In the genomic region with DNA sequence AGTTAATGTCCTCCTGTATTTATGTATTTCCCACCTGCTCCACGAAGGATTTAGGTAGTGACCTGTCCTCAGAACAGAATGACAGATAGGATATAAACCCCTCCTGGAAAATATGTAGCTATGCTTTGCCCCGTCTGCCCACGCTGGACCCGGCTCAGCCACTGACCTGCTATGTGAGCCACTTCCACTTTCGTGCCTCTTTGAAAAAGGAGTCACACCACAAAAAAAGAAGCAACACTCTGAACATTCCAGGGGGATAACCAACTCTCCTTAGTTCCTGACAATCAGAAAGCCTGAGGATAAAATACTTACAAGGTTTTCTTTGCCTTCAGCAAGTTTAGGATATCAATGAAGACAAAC, we compare ENCODE assay signal across 10 cellular contexts. TPM values are rescaled to one million over a fixed set of nuclear protein-coding genes. Genes with fewer than 3 reads are reported as not detected.
DNase-seq lines count a peak whose midpoint lies in the region; ATAC-seq and TF ChIP-seq lines count a peak whose summit lies in the region.
"Had no signal": no experiment of that assay in that cellular context is flagged by ENCODE, and none has a peak within 500 bp of the region (broad histone marks: within the 10 kb centered on the region; RNA-seq: fewer than 3 reads in every experiment).

No MANE protein-coding gene starts in this region.

- H3K18ac ChIP-seq in trophoblast cell (ENCODE audit: low read length): no peak overlapping the region

- no peak overlapping the region for H4K91ac ChIP-seq in trophoblast cell (ENCODE audit: low read depth, low read length)

- H3K4me3 ChIP-seq in PC-3 (ENCODE audit: low read length) (peak overlapping the region; percentile 54), esophagus muscularis mucosa (peak overlapping the region in 2 of 4 donors; percentile 1 to 34), trophoblast cell (ENCODE audit: low read depth, low read length) (no peak overlapping the region)

- H2BK5ac ChIP-seq in trophoblast cell (ENCODE audit: low read depth, low read length, poor library complexity): no peak overlapping the region

- no peak overlapping the region for H2BK120ac ChIP-seq in trophoblast cell (ENCODE audit: insufficient read depth, low read length, poor library complexity)

- H2AK5ac ChIP-seq in trophoblast cell (ENCODE audit: low read length): no peak overlapping the region

- ATAC-seq in PC-3: peak; percentile 28
- no peak for ATAC-seq in GM21576 (IDR thresholded peaks at IDR 0.05; ENCODE audit: unreplicated experiment)
- no peak for ATAC-seq in HG03095 (IDR thresholded peaks at IDR 0.05; ENCODE audit: unreplicated experiment)
- ATAC-seq in HG03432 (IDR thresholded peaks at IDR 0.05; ENCODE audit: unreplicated experiment): no peak

- peak overlapping the region; percentile 23; the same call in 1 of the 2 replicates for H2AFZ ChIP-seq in PC-3 (ENCODE audit: low read length)
- H2AFZ ChIP-seq in trophoblast cell (ENCODE audit: insufficient read depth, low read length, poor library complexity): no peak overlapping the region

- H3K9me3 ChIP-seq in PC-3 (ENCODE audit: low read length): no peaks in the 10 kb centered on the region
- no peaks in the 10 kb centered on the region for H3K9me3 ChIP-seq in esophagus muscularis mucosa
- no peaks in the 10 kb centered on the region for H3K9me3 ChIP-seq in trophoblast cell (ENCODE audit: insufficient read depth, low read depth, low read length)

- no peak for TF ChIP-seq POLR2A in esophagus muscularis mucosa (IDR thresholded peaks at IDR 0.05; ENCODE audit: low read depth)

- no peaks in the 10 kb centered on the region for H3K36me3 ChIP-seq in PC-3 (ENCODE audit: low read depth, low read length)
- H3K36me3 ChIP-seq in esophagus muscularis mucosa: no peaks in the 10 kb centered on the region
- H3K36me3 ChIP-seq in trophoblast cell (ENCODE audit: control insufficient read depth in 1 of 2, insufficient read depth in 2 of 2, low read length in 2 of 2): no peaks in the 10 kb centered on the region

- H3K4me1 ChIP-seq in PC-3 (ENCODE audit: insufficient read depth, low read length) (peaks cover 41% of the 10 kb centered on the region), esophagus muscularis mucosa (peaks cover 40 to 64% (median 51%) of the 10 kb centered on the region in 4 donors), trophoblast cell (ENCODE audit: control insufficient read depth in 1 of 2, insufficient read depth in 2 of 2, low read length in 2 of 2) (peaks cover 17 to 36% of the 10 kb centered on the region in 2 experiments)

- TF ChIP-seq CTCF in PC-3 (conservative IDR thresholded peaks at IDR 0.05; ENCODE audit: low read depth, low read length): no peak
- TF ChIP-seq CTCF in esophagus muscularis mucosa (IDR thresholded peaks at IDR 0.05): no peak

- WGBS in esophagus muscularis mucosa: 29% methylated on average over 5 of the region's 5 CpGs
- WGBS in trophoblast cell (ENCODE audit: extremely low coverage, insufficient coverage, insufficient read length): no CpG with 5 or more reads among the region's 5 CpGs

- H4K20me1 ChIP-seq in PC-3 (ENCODE audit: low read length): no peaks in the 10 kb centered on the region

- no peaks in the 10 kb centered on the region for H3K9me2 ChIP-seq in PC-3 (replicated peaks; ENCODE audit: low read length)

- no peak overlapping the region for H4K12ac ChIP-seq in trophoblast cell (ENCODE audit: low read depth, low read length)

- H3F3A ChIP-seq in PC-3 (ENCODE audit: low read length, unreplicated experiment): no peaks in the 10 kb centered on the region

- no TSS peak for BruUV-seq in PC-3 (replicated peaks; lab: Mats Ljungman, UMichigan)

- CTCF ChIA-PET in PC-3 (lab: Charles Lee): no interaction called here

- H3K27ac ChIP-seq in PC-3 (ENCODE audit: low read length) (0 out of 2 replicates have a peak overlapping the region, but pooled peaks have one; percentile 4), esophagus muscularis mucosa (replicated peaks in 1 of 4) (peak overlapping the region; percentile 45 to 65 (median 57)), trophoblast cell (ENCODE audit: low read depth, low read length) (peak overlapping the region; percentile 62)

- H3K79me2 ChIP-seq in PC-3 (ENCODE audit: low read length): peaks cover 53% of the 10 kb centered on the region
- peaks cover 4% of the 10 kb centered on the region for H3K79me2 ChIP-seq in trophoblast cell (ENCODE audit: control insufficient read depth, insufficient read depth, low read length, poor library complexity)

- no peak overlapping the region for H3K23ac ChIP-seq in trophoblast cell (ENCODE audit: low read length)

- intact Hi-C loops in PC-3 (cut with micrococcal nuclease): no loop called here
- intact Hi-C loops in esophagus muscularis mucosa (cut with DNase I): no loop called here

- H3K27me3 ChIP-seq in PC-3 (ENCODE audit: low read length) (no peaks in the 10 kb centered on the region), esophagus muscularis mucosa (no peaks in the 10 kb centered on the region), trophoblast cell (ENCODE audit: insufficient read depth, low read length) (no peaks in the 10 kb centered on the region)

- POLR2A ChIA-PET in PC-3 (lab: Charles Lee; ENCODE audit: unreplicated experiment): no interaction called here

- H3K9ac ChIP-seq in PC-3 (ENCODE audit: low read length) (no peak overlapping the region), trophoblast cell (ENCODE audit: low read length) (no peak overlapping the region)

- DNase-seq in CD1c-positive myeloid dendritic cell (ENCODE audit: extremely low spot score) (peak; percentile 81), PC-3 (no peak), esophagus muscularis mucosa (ENCODE audit: extremely low spot score) (no peak), trophoblast cell (no peak), globus pallidus (ENCODE audit: low spot score) (no peak)
- DNase-seq: activated gamma-delta T cell, glutamatergic neuron had no signal

- H3K14ac ChIP-seq in trophoblast cell (ENCODE audit: low read length): no peak overlapping the region

- no peak overlapping the region for H3K4ac ChIP-seq in trophoblast cell (ENCODE audit: low read depth, low read length)

- H3K79me1 ChIP-seq in trophoblast cell (ENCODE audit: low read length): peaks cover 2% of the 10 kb centered on the region

- no peak overlapping the region for H2BK12ac ChIP-seq in trophoblast cell (ENCODE audit: low read length)

- no peak for TF ChIP-seq EP300 in esophagus muscularis mucosa (IDR thresholded peaks at IDR 0.05)

- no peak overlapping the region for H4K8ac ChIP-seq in trophoblast cell (ENCODE audit: low read depth, low read length)

- peak overlapping the region; percentile 77 for H3K4me2 ChIP-seq in PC-3 (ENCODE audit: low read length)
- peak overlapping the region; percentile 21 for H3K4me2 ChIP-seq in trophoblast cell (ENCODE audit: low read length)

RNA-seq across cellular contexts. Expression of gene ACSL1, which starts 11.1 kb away (rescaled TPM):
- total RNA-seq in PC-3 (2014; rRNA removed): 20.0 and 22.9 TPM in 2 replicates
- 100 to 1,000 TPM in 1 of 4 donors, 10 to 100 TPM in 3; 43.5 to 136 (median 52.0) TPM for total RNA-seq in esophagus muscularis mucosa
- polyA plus RNA-seq in trophoblast cell (2013): 5.9 and 6.4 TPM in 2 replicates

Comparison
In these comparisons a context has a peak if more than half of its experiments do, and no peak if none do; other contexts are left out.
1. H3K27ac ChIP-seq: peak in every context shown above with its lines; median percentile 62 in trophoblast cell; 57 in esophagus muscularis mucosa; 4 in PC-3.